Comparison of ENCODE assay signal across 9 cellular contexts in genomic region chr3:73621388-73621787, GRCh38. TPM values are rescaled to one million over a fixed set of nuclear protein-coding genes. Genes with fewer than 3 reads are reported as not detected.
DNase-seq lines count a peak whose midpoint lies in the region; ATAC-seq and TF ChIP-seq lines count a peak whose summit lies in the region.
"Had no signal": no experiment of that assay in that cellular context is flagged by ENCODE, and none has a peak within 500 bp of the region (broad histone marks: within the 10 kb centered on the region; RNA-seq: fewer than 3 reads in every experiment).

No MANE protein-coding gene starts in this region.

- no peaks in the 10 kb centered on the region for H3K36me3 ChIP-seq in body of pancreas (replicated peaks in 1 of 2; ENCODE audit: insufficient read depth in 1 of 2, low read depth in 2 of 2)
- H3K36me3 ChIP-seq in iPS-18a (ENCODE audit: control insufficient read depth, low read depth, low read length) = no peaks in the 10 kb centered on the region
- H3K36me3 ChIP-seq in gastrocnemius medialis = no peaks in the 10 kb centered on the region

- H3K4me1 Mint-ChIP-seq in CD4-positive, alpha-beta T cell (ENCODE audit: low read depth) = no peaks in the 10 kb centered on the region

- DNase-seq in G401 (ENCODE audit: low spot score) (peak; percentile 17), body of pancreas (no peak), gastrocnemius medialis (peak; percentile 32 to 49), inferior parietal cortex (ENCODE audit: extremely low spot score) (no peak), NCI-H774 (lab: John Stamatoyannopoulos, UW) (no peak)
- DNase-seq in CD4-positive, alpha-beta T cell = no peak
- DNase-seq: activated CD8-positive, alpha-beta T cell treated with anti-CD3 and anti-CD28 coated beads for 36 hours had no signal

- H3K9me3 ChIP-seq in body of pancreas (no peaks in the 10 kb centered on the region), iPS-18a (ENCODE audit: control insufficient read depth, low read depth, low read length) (no peaks in the 10 kb centered on the region), gastrocnemius medialis (no peaks in the 10 kb centered on the region)
- no peaks in the 10 kb centered on the region for H3K9me3 ChIP-seq in CD4-positive, alpha-beta T cell (ENCODE audit: control insufficient read depth, low read length)

- H3K9ac ChIP-seq in iPS-18a (ENCODE audit: low read length) = no peak overlapping the region

- H3K27ac ChIP-seq in body of pancreas (peak overlapping the region; percentile 69 to 83 (median 78)), iPS-18a (ENCODE audit: low read length) (no peak overlapping the region), gastrocnemius medialis (peak overlapping the region; percentile 89 to 94 (median 92))
- H3K27ac ChIP-seq in CD4-positive, alpha-beta T cell (ENCODE audit: low read depth, low read length) = no peak overlapping the region

- POLR2A ChIA-PET in CD4-positive, alpha-beta T cell (lab: Charles Lee) = interaction anchor here (0.6 kb wide), 1 partner anchor 295 kb away, joined by 3 read pairs; no protein-coding TSS in a partner anchor

- TF ChIP-seq POLR2A in body of pancreas (IDR thresholded peaks at IDR 0.05) (no peak), gastrocnemius medialis (IDR thresholded peaks at IDR 0.05) (no peak)

- WGBS in body of pancreas, 2 donors = 16 to 20% methylated on average over 4 of the region's 4 CpGs

- in situ Hi-C loops in G401 (cut with HindIII; ENCODE audit: low sequenced_read_pairs) = no loop called here
- in situ Hi-C loops in gastrocnemius medialis (cut with MboI; ENCODE audit: low sequenced_read_pairs in 4 of 4) = loop anchor here in 2 of 4 donors (10.0 kb wide), 1 partner anchor 223 kb away; no protein-coding TSS in a partner anchor

- H3K27me3 Mint-ChIP-seq in CD4-positive, alpha-beta T cell = peaks cover 34% of the 10 kb centered on the region

- intact Hi-C loops in body of pancreas (cut with DNase I) (no loop called here), gastrocnemius medialis (cut with DNase I; ENCODE audit: low total_unique reads) (loop anchor here (5.0 to 10.0 kb wide), 2 partner anchors 186 to 1177 kb away; partner anchors contain the start of gene RYBP)
- intact Hi-C loops in CD4-positive, alpha-beta T cell (cut with DNase I, micrococcal nuclease) = no loop called here

- H3K27me3 ChIP-seq in body of pancreas = no peaks in the 10 kb centered on the region
- peaks cover 27% of the 10 kb centered on the region for H3K27me3 ChIP-seq in iPS-18a (ENCODE audit: control insufficient read depth, insufficient read depth, low read length)
- no peaks in the 10 kb centered on the region for H3K27me3 ChIP-seq in gastrocnemius medialis
- H3K27me3 ChIP-seq in CD4-positive, alpha-beta T cell (ENCODE audit: control insufficient read depth, insufficient read depth, low read length) = no peaks in the 10 kb centered on the region

- no peak overlapping the region for H3K27ac Mint-ChIP-seq in CD4-positive, alpha-beta T cell
- H3K27ac Mint-ChIP-seq: activated CD8-positive, alpha-beta T cell treated with anti-CD3 and anti-CD28 coated beads for 36 hours had no signal

- TF ChIP-seq CTCF in body of pancreas (IDR thresholded peaks at IDR 0.05) (no peak), gastrocnemius medialis (IDR thresholded peaks at IDR 0.05 in 4 of 5, conservative IDR thresholded peaks at IDR 0.05 in 1 of 5) (no peak)
- no peak for TF ChIP-seq CTCF in CD4-positive, alpha-beta T cell (IDR thresholded peaks at IDR 0.05)

- CTCF ChIA-PET in CD4-positive, alpha-beta T cell (lab: Charles Lee) = no interaction called here

- H3K4me3 ChIP-seq in body of pancreas = no peak overlapping the region
- H3K4me3 ChIP-seq in iPS-18a (ENCODE audit: low read length) = peak overlapping the region; percentile 3
- H3K4me3 ChIP-seq in gastrocnemius medialis = peak overlapping the region; percentile 44 to 93 (median 68)

- H3K4me1 ChIP-seq in body of pancreas (peaks cover 48% of the 10 kb centered on the region), iPS-18a (ENCODE audit: control insufficient read depth, low read depth, low read length) (peaks cover 15% of the 10 kb centered on the region), gastrocnemius medialis (peaks cover 68 to 80% of the 10 kb centered on the region in 2 donors)

- ATAC-seq in body of pancreas (no peak), gastrocnemius medialis (peak; percentile 16 to 24), HG03457 (IDR thresholded peaks at IDR 0.05; ENCODE audit: unreplicated experiment) (no peak)
- no peak for ATAC-seq in CD4-positive, alpha-beta T cell (ENCODE audit: poor library complexity)
- ATAC-seq: activated CD8-positive, alpha-beta T cell treated with anti-CD3 and anti-CD28 coated beads for 36 hours had no signal

- no peaks in the 10 kb centered on the region for H3K9me3 Mint-ChIP-seq in CD4-positive, alpha-beta T cell
- H3K9me3 Mint-ChIP-seq: activated CD8-positive, alpha-beta T cell treated with anti-CD3 and anti-CD28 coated beads for 36 hours had no signal

- no peak overlapping the region for H3K4me3 Mint-ChIP-seq in CD4-positive, alpha-beta T cell
- H3K4me3 Mint-ChIP-seq: activated CD8-positive, alpha-beta T cell treated with anti-CD3 and anti-CD28 coated beads for 36 hours had no signal

- H3K36me3 Mint-ChIP-seq in CD4-positive, alpha-beta T cell (ENCODE audit: low read depth) = no peaks in the 10 kb centered on the region

RNA-seq across cellular contexts. Expression of gene PDZRN3, which starts 3.4 kb away (rescaled TPM):
- total RNA-seq in G401 (2014; rRNA removed; shearing (Covaris generic)) = 0.14 TPM in 1 of 2 replicates, not detected in the other
- 10 to 100 TPM; 18.9 to 41.9 TPM for total RNA-seq in body of pancreas
- 10 to 100 TPM in 3 of 4 donors, 1 to 10 TPM in 1; 9.1 to 30.3 (median 24.7) TPM for total RNA-seq in gastrocnemius medialis
- not detected for total RNA-seq in CD4-positive, alpha-beta T cell
- total RNA-seq: activated CD8-positive, alpha-beta T cell treated with anti-CD3 and anti-CD28 coated beads for 36 hours had no signal

Comparison
In these comparisons a context has a peak if more than half of its experiments do, and no peak if none do; other contexts are left out.
1. DNase-seq: peak in G401 (single experiment) and gastrocnemius medialis (2 of 2); none in body of pancreas (0 of 4), CD4-positive, alpha-beta T cell (0 of 10), inferior parietal cortex (single experiment) and NCI-H774 (single experiment).
2. ATAC-seq: peak in gastrocnemius medialis (2 of 2); none in body of pancreas (single experiment), CD4-positive, alpha-beta T cell (single experiment) and HG03457 (single experiment).
3. H3K27ac ChIP-seq: peak in body of pancreas (4 of 4) and gastrocnemius medialis (4 of 4); none in iPS-18a (single experiment) and CD4-positive, alpha-beta T cell (single experiment).
4. H3K4me3 ChIP-seq: peak in iPS-18a (single experiment) and gastrocnemius medialis (4 of 4); none in body of pancreas (0 of 2).